ENCODE assay signal across 17 cellular contexts in genomic region chr1:2460203-2460602, GRCh38.
"Had no signal": no experiment of that assay in that cellular context is flagged by ENCODE, and none has a peak within 500 bp of the region (broad histone marks: within the 10 kb centered on the region; RNA-seq: fewer than 3 reads in every experiment).

No MANE protein-coding gene starts in this region.

- H3K27me3 ChIP-seq: testis had no signal

- H3K27ac ChIP-seq: breast epithelium, esophagus muscularis mucosa, heart right ventricle, neural progenitor cell, psoas muscle, skin epidermis, testis had no signal

- H3K4me1 ChIP-seq: breast epithelium, neural progenitor cell, psoas muscle had no signal

- H3K9ac ChIP-seq: neural progenitor cell had no signal

- ATAC-seq: activated CD4-positive, CD25-positive, alpha-beta regulatory T cell treated with anti-CD3 and anti-CD28 coated beads, Interleukin-2, amount 50 U/mL, for 24 hours; activated T-cell treated with anti-CD3 and anti-CD28 coated beads, Interleukin-2, amount 50 U/mL, for 72 hours; mucosa of descending colon; stimulated activated naive CD8-positive, alpha-beta T cell treated with anti-CD3 and anti-CD28 coated beads, Interleukin-15, amount 100 ng/mL, for 72 hours had no signal

- H3K9me3 ChIP-seq: breast epithelium, esophagus muscularis mucosa, heart right ventricle, mucosa of descending colon, psoas muscle, testis had no signal

- H2AFZ ChIP-seq: neural progenitor cell had no signal

- DNase-seq: activated effector memory CD4-positive, alpha-beta T cell treated with anti-CD3 and anti-CD28 coated beads, Interleukin-2, amount 50 U/mL, for 16 hours; activated T-cell treated with anti-CD3 and anti-CD28 coated beads, Interleukin-2, amount 50 U/mL, for 72 hours; effector memory CD4-positive, alpha-beta T cell; kidney glomerular epithelial cell; mesenchymal stem cell; mucosa of descending colon; naive B cell; stimulated activated naive CD8-positive, alpha-beta T cell treated with anti-CD3 and anti-CD28 coated beads, Interleukin-15, amount 100 ng/mL, for 72 hours; T1000 had no signal

- H3K4me2 ChIP-seq: neural progenitor cell had no signal

- H3K4me3 ChIP-seq: breast epithelium, esophagus muscularis mucosa, heart right ventricle, mucosa of descending colon, neural progenitor cell, psoas muscle, skin epidermis, testis had no signal

- H3K36me3 ChIP-seq: breast epithelium, esophagus muscularis mucosa, heart right ventricle, neural progenitor cell had no signal
